Comparison of ENCODE assay signal across 18 cellular contexts in genomic region chr3:189622629-189623028, GRCh38. TPM values are rescaled to one million over a fixed set of nuclear protein-coding genes. Genes with fewer than 3 reads are reported as not detected.
"Had no signal": no experiment of that assay in that cellular context is flagged by ENCODE, and none has a peak within 500 bp of the region (broad histone marks: within the 10 kb centered on the region; RNA-seq: fewer than 3 reads in every experiment).

No MANE protein-coding gene starts in this region.

- H3K4me1 ChIP-seq: body of pancreas, esophagus muscularis mucosa, left lung had no signal

- H3K9me3 ChIP-seq: body of pancreas, esophagus muscularis mucosa, left lung had no signal

- H3K4me3 ChIP-seq: body of pancreas, esophagus muscularis mucosa, left lung, smooth muscle cell had no signal

- DNase-seq: activated gamma-delta T cell treated with Interleukin-2 at 50 U/mL for 16 hours; activated naive CD8-positive, alpha-beta T cell treated with anti-CD3 and anti-CD28 coated beads for 36 hours; amygdala; body of pancreas; central memory CD4-positive, alpha-beta T cell; cortex of kidney; effector CD4-positive, alpha-beta T cell; hypothalamus; kidney; left lung; natural killer cell; stimulated activated CD4-positive, alpha-beta T cell treated with anti-CD3 and anti-CD28 coated beads, Interleukin-4, amount 100 ng/mL, for 4 hours; stimulated activated CD8-positive, alpha-beta memory T cell treated with anti-CD3 and anti-CD28 coated beads, Interleukin-4, amount 100 ng/mL, for 48 hours; stimulated activated naive CD8-positive, alpha-beta T cell treated with anti-CD3 and anti-CD28 coated beads, Interleukin-15, Interleukin-2, amounts not matched to agents 100 U/mL and 50 U/mL, for 24 hours; T-helper 9 cell; trophoblast cell had no signal

- H3K4me2 ChIP-seq: smooth muscle cell had no signal

- H3K36me3 ChIP-seq: esophagus muscularis mucosa, left lung had no signal

- H3K27me3 ChIP-seq: body of pancreas, esophagus muscularis mucosa, left lung had no signal

RNA-seq across cellular contexts. Expression of gene TP63, which starts 8.6 kb away (rescaled TPM):
- total RNA-seq: activated naive CD8-positive, alpha-beta T cell treated with anti-CD3 and anti-CD28 coated beads for 36 hours; body of pancreas had no signal
